In the genomic region with DNA sequence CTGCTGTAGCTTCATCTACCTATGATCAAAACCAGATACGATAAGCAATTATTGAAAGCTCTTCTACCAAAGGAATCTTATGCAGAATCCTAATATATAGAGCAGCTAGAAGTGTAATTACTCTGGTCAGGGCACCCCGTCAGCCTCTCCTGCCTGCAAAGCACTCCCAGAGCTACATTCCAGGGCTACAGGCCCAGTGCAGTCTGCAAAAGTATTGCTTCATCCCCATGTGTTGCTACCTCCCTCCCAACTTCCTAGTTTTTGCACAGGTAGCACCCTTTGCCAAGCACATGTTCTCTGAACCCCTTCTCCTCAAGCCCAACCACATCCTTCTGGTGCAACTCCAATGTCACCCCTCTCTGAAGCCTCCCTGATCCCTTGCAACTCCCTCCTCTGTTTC, we compare ENCODE assay signal across 38 cellular contexts. TPM values are rescaled to one million over a fixed set of nuclear protein-coding genes. Genes with fewer than 3 reads are reported as not detected.
"Had no signal": no experiment of that assay in that cellular context is flagged by ENCODE, and none has a peak within 500 bp of the region (broad histone marks: within the 10 kb centered on the region; RNA-seq: fewer than 3 reads in every experiment).

No MANE protein-coding gene starts in this region.

- H3K9me3 ChIP-seq: MG63 had no signal

- H3K27ac ChIP-seq: KMS-11 had no signal

- H3K4me3 ChIP-seq: MG63 had no signal

- H3K9ac ChIP-seq: KMS-11 had no signal

- DNase-seq: Karpas-422, Kasumi-1, MG63, MM.1S, MV-4-11, NCI-H1048, NCI-H1092, NCI-H1092 treated with DMSO at 0.1 percent for 48 hours, NCI-H1105, NCI-H1105 treated with DMSO at 0.1 percent for 48 hours, NCI-H1417, NCI-H1417 treated with DMSO at 0.1 percent for 48 hours, NCI-H1436, NCI-H1436 treated with DMSO at 0.1 percent for 48 hours, NCI-H146, NCI-H1694, NCI-H1694 treated with DMSO at 0.1 percent for 48 hours, NCI-H187, NCI-H187 treated with DMSO at 0.1 percent for 48 hours, NCI-H1930, NCI-H2029, NCI-H2029 treated with DMSO at 0.1 percent for 48 hours, NCI-H2081, NCI-H2081 treated with DMSO at 0.1 percent for 48 hours, NCI-H2107, NCI-H2171, NCI-H2171 treated with DMSO at 0.1 percent for 48 hours, NCI-H2227 treated with DMSO at 0.1 percent for 48 hours, NCI-H226, NCI-H345, NCI-H446, NCI-H446 treated with DMSO at 0.1 percent for 48 hours, NCI-H510A had no signal

- H3K4me2 ChIP-seq: KMS-11 had no signal

- H3K36me3 ChIP-seq: MG63 had no signal

RNA-seq across cellular contexts. Expression of a gene that starts 7.0 kb away (rescaled TPM):
- total RNA-seq: LHCN-M2, M059J, MCF 10A, NCI-H460 had no signal

RNA-seq across cellular contexts. Expression of a gene that starts 35.2 kb away (rescaled TPM):
- total RNA-seq: LHCN-M2, MCF 10A had no signal
